14 cellular contexts compared by ENCODE assay signal in the genomic region with DNA sequence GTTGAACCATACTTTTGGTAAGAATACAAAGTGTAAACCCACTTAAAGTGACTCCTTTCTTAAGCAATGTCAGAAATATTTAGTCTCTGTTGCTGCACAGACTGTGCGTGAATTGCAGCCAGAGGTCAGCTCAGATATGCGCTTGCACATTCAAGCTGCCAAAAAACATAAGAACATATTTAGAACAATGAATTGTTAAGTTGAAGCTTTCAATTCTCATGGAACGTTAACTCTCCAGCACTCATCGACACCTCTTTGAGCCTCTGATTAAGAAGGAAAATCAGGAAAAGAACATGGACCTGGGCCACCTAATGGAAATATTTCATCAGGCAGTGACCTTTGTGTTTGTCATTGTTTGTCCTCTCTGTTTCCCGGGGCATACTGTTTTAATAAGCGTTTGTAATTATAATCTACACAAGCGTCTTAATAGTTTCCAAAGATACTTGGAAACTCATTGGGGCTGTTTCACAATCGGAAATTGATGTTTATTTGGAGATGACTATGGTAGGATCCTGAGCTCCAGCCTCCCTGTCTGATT.
A peak's percentile ranks its signal among the peaks of the same experiment; 100 is the strongest.
DNase-seq lines count a peak whose midpoint lies in the region; TF ChIP-seq lines count a peak whose summit lies in the region.
"Had no signal": no experiment of that assay in that cellular context is flagged by ENCODE, and none has a peak within 500 bp of the region (broad histone marks: within the 10 kb centered on the region; RNA-seq: fewer than 3 reads in every experiment).

No MANE protein-coding gene starts in this region.

- H3K4me3 ChIP-seq in MG63 = no peak overlapping the region
- peak overlapping the region; percentile 2 for H3K4me3 ChIP-seq in fibroblast of pulmonary artery (replicated peaks; ENCODE audit: low read depth, low read length)
- peak overlapping the region; percentile 8 to 21 for H3K4me3 ChIP-seq in tibial artery
- H3K4me3 ChIP-seq: K562 had no signal

- no peaks in the 10 kb centered on the region for H3K36me3 Mint-ChIP-seq in nephron (ENCODE audit: low read depth)

- H3K27ac Mint-ChIP-seq in nephron = peak overlapping the region in 2 of 3 experiments; percentile 34 to 72
- H3K27ac Mint-ChIP-seq: activated CD4-positive, alpha-beta T cell treated with anti-CD3 and anti-CD28 coated beads, Interleukin-2, amount 10 ng/mL, durations not matched to agents 7 days and 5 days; endodermal cell had no signal

- peak overlapping the region; percentile 62 to 72 for H3K27ac ChIP-seq in tibial artery

- in situ Hi-C loops in GM13976 (cut with MboI; ENCODE audit: low sequenced_read_pairs, unreplicated experiment) = no loop called here

- H3K9me3 ChIP-seq in MG63 = no peaks in the 10 kb centered on the region
- H3K9me3 ChIP-seq in tibial artery = no peaks in the 10 kb centered on the region

- H3K4me3 Mint-ChIP-seq in nephron = no peak overlapping the region
- H3K4me3 Mint-ChIP-seq: activated CD4-positive, alpha-beta T cell treated with anti-CD3 and anti-CD28 coated beads, Interleukin-2, amount 10 ng/mL, durations not matched to agents 7 days and 5 days; endodermal cell had no signal

- H3K27me3 Mint-ChIP-seq in nephron (ENCODE audit: low read depth) = no peaks in the 10 kb centered on the region

- intact Hi-C loops in tibial artery (cut with DNase I; ENCODE audit: low total_unique reads) = no loop called here

- peaks cover 28% of the 10 kb centered on the region for H3K4me1 Mint-ChIP-seq in nephron

- peak; percentile 75 for DNase-seq in MG63
- peak; percentile 97 for DNase-seq in fibroblast of pulmonary artery (ENCODE audit: low read depth)
- peak; percentile 74 to 84 for DNase-seq in tibial artery
- DNase-seq in GM13976 (ENCODE audit: low spot score) = no peak
- DNase-seq in NCI-H1092 (lab: John Stamatoyannopoulos, UW) = no peak
- no peak for DNase-seq in islet precursor cell
- DNase-seq in middle frontal gyrus (ENCODE audit: extremely low spot score, low spot score) = no peak
- DNase-seq: activated CD4-positive, alpha-beta T cell treated with anti-CD3 and anti-CD28 coated beads, Interleukin-2, amount 10 ng/mL, durations not matched to agents 7 days and 5 days; activated gamma-delta T cell; endodermal cell; NCI-H187 treated with DMSO at 0.1 percent for 48 hours; nucleus accumbens had no signal

- no peak for TF ChIP-seq CTCF in fibroblast of pulmonary artery (IDR thresholded peaks at IDR 0.05; ENCODE audit: low read length, missing control alignments)
- TF ChIP-seq CTCF in nephron (IDR thresholded peaks at IDR 0.05; ENCODE audit: unreplicated experiment in 3 of 3) = no peak
- TF ChIP-seq CTCF in tibial artery (IDR thresholded peaks at IDR 0.05) = no peak
- no peak for TF ChIP-seq CTCF in GM13976 (IDR thresholded peaks at IDR 0.05; ENCODE audit: borderline replicate concordance, control extremely low read depth, extremely low read depth, insufficient read depth, missing control alignments)

- H3K36me3 ChIP-seq in MG63 = no peaks in the 10 kb centered on the region
- no peaks in the 10 kb centered on the region for H3K36me3 ChIP-seq in tibial artery

- no peaks in the 10 kb centered on the region for H3K27me3 ChIP-seq in MG63
- H3K27me3 ChIP-seq in tibial artery = no peaks in the 10 kb centered on the region

- H3K4me1 ChIP-seq in tibial artery = peaks cover 0 to 66% (median 33%) of the 10 kb centered on the region in 4 donors

- peaks cover 2% of the 10 kb centered on the region for H3K9me3 Mint-ChIP-seq in nephron

Comparison
In these comparisons a context has a peak if more than half of its experiments do, and no peak if none do; other contexts are left out.
1. DNase-seq: peak in MG63 (single experiment), fibroblast of pulmonary artery (single experiment) and tibial artery (2 of 2); none in GM13976 (single experiment), NCI-H1092 (single experiment), islet precursor cell (single experiment) and middle frontal gyrus (single experiment).